Comparison of ENCODE assay signal across 27 cellular contexts in the genomic region with DNA sequence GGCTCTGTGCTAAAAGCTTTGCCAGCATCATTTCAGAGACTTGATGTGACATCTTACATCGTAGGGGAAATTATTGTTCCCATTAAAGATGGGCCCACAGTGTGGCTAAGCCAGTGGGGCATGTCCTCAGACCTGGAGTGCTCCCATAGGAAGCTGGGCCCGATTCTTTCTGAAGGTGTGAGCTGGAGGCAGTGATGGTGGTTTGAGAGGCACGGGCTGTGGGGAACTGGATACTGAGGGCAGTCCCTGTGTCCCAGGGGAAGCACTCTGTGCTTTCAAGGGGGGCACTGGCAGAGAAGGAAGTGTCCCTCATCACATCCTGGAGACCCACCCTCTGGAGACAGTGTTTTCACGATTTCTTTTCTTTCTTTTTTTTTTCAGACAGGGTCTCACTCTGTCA. TPM values are rescaled to one million over a fixed set of nuclear protein-coding genes. Genes with fewer than 3 reads are reported as not detected.
"Had no signal": no experiment of that assay in that cellular context is flagged by ENCODE, and none has a peak within 500 bp of the region (broad histone marks: within the 10 kb centered on the region; RNA-seq: fewer than 3 reads in every experiment).

No MANE protein-coding gene starts in this region.

- H3K4me3 Mint-ChIP-seq: activated CD8-positive, alpha-beta T cell treated with anti-CD3 and anti-CD28 coated beads for 36 hours; activated naive CD4-positive, alpha-beta T cell treated with anti-CD3 and anti-CD28 coated beads for 36 hours; activated T-helper 1 cell treated with anti-CD3 and anti-CD28 coated beads, Interleukin-12 subunit alpha, Interleukin-12 subunit beta, Interleukin-2, Interleukin-4 antibody, amounts not matched to agents 30 ng/mL and 10 ng/mL and 1 ng/mL, durations not matched to agents 14 hours and 24 hours and 36 hours; mesothelial cell of epicardium; naive thymus-derived CD4-positive, alpha-beta T cell; stimulated activated naive CD8-positive, alpha-beta T cell treated with anti-CD3 and anti-CD28 coated beads, Interleukin-15, Interleukin-2, amounts not matched to agents 100 ng/mL and 50 ng/mL, for 24 hours had no signal

- H3K27me3 ChIP-seq: brain microvascular endothelial cell, pancreas, right atrium auricular region, thyroid gland had no signal

- H3K36me3 ChIP-seq: brain microvascular endothelial cell, gastroesophageal sphincter, pancreas, right atrium auricular region, thyroid gland had no signal

- H3K27ac ChIP-seq: brain microvascular endothelial cell, gastroesophageal sphincter, pancreas, right atrium auricular region, thyroid gland, VCaP had no signal

- H3K9me3 Mint-ChIP-seq: activated CD8-positive, alpha-beta T cell treated with anti-CD3 and anti-CD28 coated beads for 36 hours; activated naive CD4-positive, alpha-beta T cell treated with anti-CD3 and anti-CD28 coated beads for 36 hours; activated T-helper 1 cell treated with anti-CD3 and anti-CD28 coated beads, Interleukin-12 subunit alpha, Interleukin-12 subunit beta, Interleukin-2, Interleukin-4 antibody, amounts not matched to agents 30 ng/mL and 10 ng/mL and 1 ng/mL, durations not matched to agents 14 hours and 24 hours and 36 hours; mesothelial cell of epicardium; naive thymus-derived CD4-positive, alpha-beta T cell; stimulated activated naive CD8-positive, alpha-beta T cell treated with anti-CD3 and anti-CD28 coated beads, Interleukin-15, Interleukin-2, amounts not matched to agents 100 ng/mL and 50 ng/mL, for 24 hours had no signal

- H3K4me1 ChIP-seq: gastroesophageal sphincter, pancreas, thyroid gland had no signal

- H3K27ac Mint-ChIP-seq: activated CD8-positive, alpha-beta T cell treated with anti-CD3 and anti-CD28 coated beads for 36 hours; activated naive CD4-positive, alpha-beta T cell treated with anti-CD3 and anti-CD28 coated beads for 36 hours; activated T-helper 1 cell treated with anti-CD3 and anti-CD28 coated beads, Interleukin-12 subunit alpha, Interleukin-12 subunit beta, Interleukin-2, Interleukin-4 antibody, amounts not matched to agents 30 ng/mL and 10 ng/mL and 1 ng/mL, durations not matched to agents 14 hours and 24 hours and 36 hours; mesothelial cell of epicardium; naive thymus-derived CD4-positive, alpha-beta T cell had no signal

- H3K27me3 Mint-ChIP-seq: activated CD8-positive, alpha-beta T cell treated with anti-CD3 and anti-CD28 coated beads for 36 hours; stimulated activated naive CD8-positive, alpha-beta T cell treated with anti-CD3 and anti-CD28 coated beads, Interleukin-15, Interleukin-2, amounts not matched to agents 100 ng/mL and 50 ng/mL, for 24 hours had no signal

- DNase-seq: activated CD4-positive, alpha-beta T cell treated with anti-CD3 and anti-CD28 coated beads for 48 hours; activated CD8-positive, alpha-beta T cell treated with anti-CD3 and anti-CD28 coated beads for 36 hours; activated naive CD4-positive, alpha-beta T cell treated with anti-CD3 and anti-CD28 coated beads for 36 hours; activated T-cell treated with anti-CD3 and anti-CD28 coated beads, Interleukin-2, amount 50 U/mL, for 1 hour; amniotic stem cell; brain microvascular endothelial cell; cortex of kidney; hippocampal formation; left colon; mammary epithelial cell; naive thymus-derived CD4-positive, alpha-beta T cell; pancreas; stimulated activated CD4-positive, alpha-beta T cell treated with anti-CD3 and anti-CD28 coated beads, Interleukin-2, amount 100 ng/mL, for 48 hours; substantia nigra; T-helper 9 cell; thyroid gland had no signal

- H3K9me3 ChIP-seq: gastroesophageal sphincter, pancreas, right atrium auricular region, thyroid gland had no signal

- ATAC-seq: activated CD8-positive, alpha-beta T cell treated with anti-CD3 and anti-CD28 coated beads for 36 hours; gastroesophageal sphincter; naive thymus-derived CD4-positive, alpha-beta T cell; pancreas had no signal

- H3K36me3 Mint-ChIP-seq: mesothelial cell of epicardium; naive thymus-derived CD4-positive, alpha-beta T cell had no signal

- H3K4me3 ChIP-seq: gastroesophageal sphincter, pancreas, right atrium auricular region, thyroid gland had no signal

RNA-seq across cellular contexts. Expression of gene SLC52A3, which starts 56.6 kb away (rescaled TPM):
- total RNA-seq: activated CD8-positive, alpha-beta T cell treated with anti-CD3 and anti-CD28 coated beads for 36 hours; activated naive CD4-positive, alpha-beta T cell treated with anti-CD3 and anti-CD28 coated beads for 36 hours; activated T-helper 1 cell treated with anti-CD3 and anti-CD28 coated beads, Interleukin-12 subunit alpha, Interleukin-12 subunit beta, Interleukin-2, Interleukin-4 antibody, amounts not matched to agents 30 ng/mL and 10 ng/mL and 1 ng/mL, durations not matched to agents 14 hours and 24 hours and 36 hours; endothelial cell of umbilical vein; fibroblast of lung; fibroblast of villous mesenchyme; mammary epithelial cell; naive thymus-derived CD4-positive, alpha-beta T cell; pulmonary artery endothelial cell; T-helper 1 cell treated with Interleukin-12 subunit alpha and Interleukin-12 subunit beta and Interleukin-4 antibody, amounts not matched to agents 30 ng/mL and 1 ng/mL, for 36 hours had no signal
